ENCODE assay signal across 8 cellular contexts in the genomic region with DNA sequence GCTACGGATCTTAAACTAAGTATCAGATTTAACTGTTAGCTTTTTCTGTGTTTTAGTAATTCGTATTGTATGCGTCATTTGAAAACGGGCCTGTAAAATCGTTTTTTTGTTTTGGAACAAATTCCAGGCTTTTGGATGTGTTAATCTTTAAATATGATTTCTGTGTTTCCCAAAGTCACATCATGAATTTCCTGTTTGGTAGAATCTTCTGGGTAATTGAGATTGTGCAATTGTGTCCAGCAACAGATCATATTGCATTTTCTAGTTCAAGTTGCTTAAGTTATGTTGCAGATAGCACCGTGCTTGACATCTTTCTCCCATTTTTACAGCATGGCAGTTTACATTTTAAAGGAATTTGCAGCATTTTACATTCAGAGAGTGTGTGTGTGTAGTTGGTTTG.
A peak's percentile ranks its signal among the peaks of the same experiment; 100 is the strongest.
DNase-seq lines count a peak whose midpoint lies in the region; ATAC-seq and TF ChIP-seq lines count a peak whose summit lies in the region.

No MANE protein-coding gene starts in this region.

- H3K4me1 ChIP-seq in DOHH2 (ENCODE audit: control insufficient read depth, low read length), result peaks cover 28% of the 10 kb centered on the region
- H3K4me1 ChIP-seq in Loucy (ENCODE audit: insufficient read depth, low read length, poor library complexity, severe bottlenecking), result peaks cover 29% of the 10 kb centered on the region

- H3K79me2 ChIP-seq in DOHH2 (ENCODE audit: control insufficient read depth, low read length) (peaks cover 68% of the 10 kb centered on the region), Loucy (ENCODE audit: insufficient read depth, low read length) (peaks cover 69% of the 10 kb centered on the region)

- no peak for ATAC-seq in GM21381 (IDR thresholded peaks at IDR 0.05; ENCODE audit: unreplicated experiment)
- ATAC-seq in HG03159 (IDR thresholded peaks at IDR 0.05; ENCODE audit: unreplicated experiment), result no peak
- ATAC-seq in HG03439 (IDR thresholded peaks at IDR 0.05; ENCODE audit: unreplicated experiment), result no peak

- H4K20me1 ChIP-seq in DOHH2 (ENCODE audit: control insufficient read depth, insufficient read depth, low read depth, low read length) (no peaks in the 10 kb centered on the region; the same call in 1 of the 2 replicates), Loucy (ENCODE audit: insufficient read depth, low read length, poor library complexity, severe bottlenecking) (peaks cover 65% of the 10 kb centered on the region)

- H3K27me3 ChIP-seq in DOHH2 (ENCODE audit: control insufficient read depth, low read length) (peaks cover 16% of the 10 kb centered on the region), Loucy (ENCODE audit: insufficient read depth, low read length, poor library complexity, severe bottlenecking) (peaks cover 9% of the 10 kb centered on the region)

- DNase-seq in astrocyte of the spinal cord (ENCODE audit: low read depth, low spot score), result peak; percentile 48
- peak; percentile 20 for DNase-seq in medulla oblongata (ENCODE audit: extremely low spot score)
- no peak for DNase-seq in stimulated activated CD4-positive, alpha-beta T cell treated with anti-CD3 and anti-CD28 coated beads, Interleukin-2, amount 100 ng/mL, for 24 hours

- H3F3A ChIP-seq in DOHH2 (ENCODE audit: control insufficient read depth, insufficient read depth), result no peaks in the 10 kb centered on the region
- H3F3A ChIP-seq in Loucy (ENCODE audit: low read depth), result peaks cover 10% of the 10 kb centered on the region

- H3K4me2 ChIP-seq in DOHH2 (ENCODE audit: low read length) (peak overlapping the region; percentile 80), Loucy (ENCODE audit: low read depth, low read length, poor library complexity, severe bottlenecking) (peak overlapping the region; percentile 85)

- H3K36me3 ChIP-seq in DOHH2 (ENCODE audit: control insufficient read depth, low read length) (peaks cover 13% of the 10 kb centered on the region), Loucy (ENCODE audit: insufficient read depth, low read length) (no peaks in the 10 kb centered on the region)

- no peak overlapping the region for H3K27ac ChIP-seq in DOHH2 (ENCODE audit: low read depth, low read length)

- H3K9me2 ChIP-seq in DOHH2 (replicated peaks; ENCODE audit: control insufficient read depth, low read length) (no peaks in the 10 kb centered on the region), Loucy (replicated peaks; ENCODE audit: low read depth, low read length) (no peaks in the 10 kb centered on the region)

- TF ChIP-seq CTCF in DOHH2 (IDR thresholded peaks at IDR 0.05; ENCODE audit: low read depth, low read length, poor library complexity, severe bottlenecking), result no peak
- no peak for TF ChIP-seq CTCF in Loucy (conservative IDR thresholded peaks at IDR 0.05; ENCODE audit: low read length)
- no peak for TF ChIP-seq CTCF in astrocyte of the spinal cord (IDR thresholded peaks at IDR 0.05; ENCODE audit: low read depth, low read length)

- H3K9ac ChIP-seq in Loucy (ENCODE audit: low read depth, low read length, poor library complexity, severe bottlenecking), result peak overlapping the region; percentile 100

- H3K4me3 ChIP-seq in DOHH2 (ENCODE audit: low read length) (peak overlapping the region; percentile 100), Loucy (ENCODE audit: low read length, poor library complexity, severe bottlenecking) (peak overlapping the region; percentile 85), astrocyte of the spinal cord (ENCODE audit: low read depth, low read length) (peak overlapping the region; percentile 91)

- H2AFZ ChIP-seq in Loucy (ENCODE audit: low read length), result no peak overlapping the region

- in situ Hi-C loops in astrocyte of the spinal cord (cut with HindIII; ENCODE audit: low sequenced_read_pairs), result no loop called here

- H3K9me3 ChIP-seq in DOHH2 (ENCODE audit: control insufficient read depth, insufficient read depth, low read length), result no peaks in the 10 kb centered on the region
- no peaks in the 10 kb centered on the region for H3K9me3 ChIP-seq in Loucy (ENCODE audit: insufficient read depth, low read depth, low read length)

Comparison
In these comparisons a context has a peak if more than half of its experiments do, and no peak if none do; other contexts are left out.
1. DNase-seq: peak in astrocyte of the spinal cord (single experiment) and medulla oblongata (single experiment); none in stimulated activated CD4-positive, alpha-beta T cell treated with anti-CD3 and anti-CD28 coated beads, Interleukin-2, amount 100 ng/mL, for 24 hours (0 of 2).
2. Peak in every context shown above with its lines, with median percentiles within 50 percentile points of each other: H3K4me3 ChIP-seq.